Comparison of ENCODE assay signal across 8 cellular contexts in the genomic region with DNA sequence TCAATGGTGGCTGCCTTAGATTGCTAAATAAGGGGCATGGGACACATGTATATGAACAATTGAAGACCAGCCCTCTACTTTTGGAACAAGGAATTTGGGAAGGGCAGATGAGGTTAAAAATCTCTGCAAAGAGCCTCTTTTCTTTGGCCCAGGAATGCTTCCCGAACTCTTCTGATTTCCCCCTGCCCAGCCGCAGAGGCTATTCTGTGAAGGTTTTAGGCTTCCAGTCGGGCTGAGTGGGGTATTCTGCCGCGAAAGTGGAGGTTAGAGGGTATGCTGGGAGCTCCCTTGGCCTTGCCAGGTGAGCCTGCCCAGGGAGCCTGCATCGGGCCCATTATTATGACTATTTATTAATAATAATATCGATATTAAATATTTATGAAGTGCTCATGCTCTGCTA. TPM values are rescaled to one million over a fixed set of nuclear protein-coding genes. Genes with fewer than 3 reads are reported as not detected.
A peak's percentile ranks its signal among the peaks of the same experiment; 100 is the strongest.
DNase-seq lines count a peak whose midpoint lies in the region; ATAC-seq and TF ChIP-seq lines count a peak whose summit lies in the region.

No MANE protein-coding gene starts in this region.

- POLR2A ChIA-PET in Caco-2 (lab: Charles Lee) = interaction anchor here (0.6 to 2.6 kb wide), 5 partner anchors 22 to 187 kb away, joined by 4 to 39 read pairs (median 6); partner anchors contain the start of genes DAZAP2, LETMD1 and SMAGP

- TF ChIP-seq EP300 in esophagus muscularis mucosa (IDR thresholded peaks at IDR 0.05) = no peak

- intact Hi-C loops in Caco-2 (cut with micrococcal nuclease; ENCODE audit: unreplicated experiment) (no loop called here), esophagus muscularis mucosa (cut with DNase I) (loop anchor here (5.0 kb wide), 2 partner anchors 44 to 134 kb away; partner anchors contain the start of genes CSRNP2 and TFCP2), mucosa of descending colon (cut with DNase I, micrococcal nuclease) (no loop called here)

- TF ChIP-seq CTCF in Caco-2 (IDR thresholded peaks at IDR 0.05; ENCODE audit: insufficient read depth in 1 of 2, low read depth in 1 of 2, low read length in 1 of 2, severe bottlenecking in 1 of 2, unreplicated experiment in 1 of 2) (no peak), Peyer's patch (IDR thresholded peaks at IDR 0.05) (no peak), esophagus muscularis mucosa (IDR thresholded peaks at IDR 0.05) (no peak), progenitor cell of endocrine pancreas (IDR thresholded peaks at IDR 0.05; ENCODE audit: unreplicated experiment) (no peak), mucosa of descending colon (IDR thresholded peaks at IDR 0.05) (no peak)

- H3K4me1 Mint-ChIP-seq in Caco-2 (ENCODE audit: low read depth, unreplicated experiment) (peaks cover 12% of the 10 kb centered on the region), progenitor cell of endocrine pancreas (ENCODE audit: low read depth) (peaks cover 12% of the 10 kb centered on the region)

- peak overlapping the region; percentile 89 for H3K4me3 ChIP-seq in Caco-2 (ENCODE audit: low read depth, low read length)
- H3K4me3 ChIP-seq in Peyer's patch = peak overlapping the region; percentile 72 to 99 (median 87)
- H3K4me3 ChIP-seq in esophagus muscularis mucosa = peak overlapping the region; percentile 80 to 98 (median 96)
- no peak overlapping the region for H3K4me3 ChIP-seq in mucosa of descending colon

- H3K27ac ChIP-seq in Peyer's patch (peak overlapping the region; percentile 94 to 97 (median 96)), esophagus muscularis mucosa (replicated peaks in 1 of 4) (peak overlapping the region; percentile 97 to 100 (median 99))

- CTCF ChIA-PET in Caco-2 (lab: Charles Lee) = interaction anchor here (0.7 to 2.8 kb wide), 4 partner anchors 21 to 133 kb away, joined by 6 to 26 read pairs (median 8); partner anchors contain the start of genes CSRNP2 and DAZAP2

- ATAC-seq in mucosa of descending colon (no peak), HG03045 (IDR thresholded peaks at IDR 0.05; ENCODE audit: unreplicated experiment) (no peak)

- H3K27me3 Mint-ChIP-seq in Caco-2 (ENCODE audit: insufficient read depth, unreplicated experiment) = no peaks in the 10 kb centered on the region
- no peaks in the 10 kb centered on the region for H3K27me3 Mint-ChIP-seq in progenitor cell of endocrine pancreas

- no peaks in the 10 kb centered on the region for H3K36me3 Mint-ChIP-seq in Caco-2 (ENCODE audit: insufficient read depth, unreplicated experiment)
- no peaks in the 10 kb centered on the region for H3K36me3 Mint-ChIP-seq in progenitor cell of endocrine pancreas (ENCODE audit: insufficient read depth)

- TF ChIP-seq POLR2A in Peyer's patch (IDR thresholded peaks at IDR 0.05) = no peak
- no peak for TF ChIP-seq POLR2A in esophagus muscularis mucosa (IDR thresholded peaks at IDR 0.05; ENCODE audit: low read depth)

- no peaks in the 10 kb centered on the region for H3K27me3 ChIP-seq in Caco-2 (replicated peaks; ENCODE audit: control insufficient read depth, insufficient read depth, low read length)
- H3K27me3 ChIP-seq in Peyer's patch = no peaks in the 10 kb centered on the region
- H3K27me3 ChIP-seq in esophagus muscularis mucosa = no peaks in the 10 kb centered on the region

- H3K9me3 ChIP-seq in Caco-2 = no peaks in the 10 kb centered on the region
- no peaks in the 10 kb centered on the region for H3K9me3 ChIP-seq in Peyer's patch
- H3K9me3 ChIP-seq in esophagus muscularis mucosa = no peaks in the 10 kb centered on the region
- no peaks in the 10 kb centered on the region for H3K9me3 ChIP-seq in mucosa of descending colon

- H3K4me3 Mint-ChIP-seq in Caco-2 (ENCODE audit: unreplicated experiment) (peak overlapping the region; percentile 76), progenitor cell of endocrine pancreas (ENCODE audit: low read depth) (peak overlapping the region; percentile 76)

- BruUV-seq in Caco-2 (replicated peaks; lab: Mats Ljungman, UMichigan) = no TSS peak

- H3K27ac Mint-ChIP-seq in Caco-2 (ENCODE audit: unreplicated experiment) (no peak overlapping the region), progenitor cell of endocrine pancreas (peak overlapping the region; percentile 36)

- peaks cover 6% of the 10 kb centered on the region; the same call in 1 of the 2 replicates for H3K4me1 ChIP-seq in Caco-2
- H3K4me1 ChIP-seq in Peyer's patch = peaks cover 0 to 11% (median 5%) of the 10 kb centered on the region in 4 donors
- peaks cover 17 to 29% (median 24%) of the 10 kb centered on the region in 4 donors for H3K4me1 ChIP-seq in esophagus muscularis mucosa
- peaks cover 12% of the 10 kb centered on the region for H3K4me1 ChIP-seq in mucosa of descending colon (ENCODE audit: low read depth)

- H3K36me3 ChIP-seq in Caco-2 (ENCODE audit: control insufficient read depth, insufficient read depth, low read length) (no peaks in the 10 kb centered on the region; the same call in 1 of the 2 replicates), Peyer's patch (no peaks in the 10 kb centered on the region), esophagus muscularis mucosa (peaks cover 0 to 8% (median 2%) of the 10 kb centered on the region in 4 donors), mucosa of descending colon (ENCODE audit: low read depth) (no peaks in the 10 kb centered on the region)

- DNase-seq in Caco-2 (no peak), Peyer's patch (no peak), esophagus muscularis mucosa (ENCODE audit: extremely low spot score) (no peak), progenitor cell of endocrine pancreas (ENCODE audit: low spot score, unreplicated experiment) (no peak), mucosa of descending colon (no peak), NCI-H2227 (lab: John Stamatoyannopoulos, UW; ENCODE audit: unreplicated experiment) (no peak), EL (no peak)

- H3K9me3 Mint-ChIP-seq in Caco-2 (ENCODE audit: unreplicated experiment) (no peaks in the 10 kb centered on the region), progenitor cell of endocrine pancreas (ENCODE audit: low read depth) (no peaks in the 10 kb centered on the region)

- 37% methylated on average over 7 of the region's 7 CpGs for WGBS in esophagus muscularis mucosa

RNA-seq across cellular contexts. Expression of gene POU6F1, which starts 1.2 kb away (rescaled TPM):
- total RNA-seq in Caco-2 (2022) = 4.1 and 5.3 TPM in 2 replicates
- 10 to 100 TPM in 1 of 4 donors, 1 to 10 TPM in 3; 1.4 to 19.8 (median 6.6) TPM for total RNA-seq in Peyer's patch
- 10 to 100 TPM; 13.3 to 27.2 (median 16.9) TPM for total RNA-seq in esophagus muscularis mucosa
- 8.2 and 11.6 TPM in 2 replicates for total RNA-seq in progenitor cell of endocrine pancreas
- total RNA-seq in mucosa of descending colon = 10 to 100 TPM in 1 of 3 donors, 1 to 10 TPM in 2; 3.9 to 21.4 (median 5.1) TPM

RNA-seq across cellular contexts. Expression of gene DAZAP2, which starts 22.0 kb away (rescaled TPM):
- 84.9 and 100 TPM in 2 replicates for total RNA-seq in Caco-2 (2022)
- 100 to 1,000 TPM; 220 to 372 (median 284) TPM for total RNA-seq in Peyer's patch
- total RNA-seq in esophagus muscularis mucosa = 100 to 1,000 TPM; 247 to 451 (median 356) TPM
- total RNA-seq in progenitor cell of endocrine pancreas = 103 and 106 TPM in 2 replicates
- total RNA-seq in mucosa of descending colon = 100 to 1,000 TPM; 211 to 334 (median 329) TPM

RNA-seq across cellular contexts. Expression of gene TFCP2, which starts 43.7 kb away (rescaled TPM):
- 51.4 and 52.6 TPM in 2 replicates for total RNA-seq in Caco-2 (2022)
- total RNA-seq in Peyer's patch = 10 to 100 TPM; 14.9 to 35.5 (median 19.4) TPM
- 10 to 100 TPM; 11.3 to 16.2 (median 15.2) TPM for total RNA-seq in esophagus muscularis mucosa
- total RNA-seq in progenitor cell of endocrine pancreas = 40.0 and 44.2 TPM in 2 replicates
- 10 to 100 TPM; 28.3 to 31.4 (median 28.4) TPM for total RNA-seq in mucosa of descending colon

RNA-seq across cellular contexts. Expression of gene SMAGP, which starts 53.6 kb away (rescaled TPM):
- total RNA-seq in Caco-2 (2022) (95.1 and 108 TPM in 2 replicates), Peyer's patch (10 to 100 TPM; 23.1 to 42.9 (median 39.1) TPM), esophagus muscularis mucosa (1 to 10 TPM; 1.2 to 5.2 (median 4.0) TPM), progenitor cell of endocrine pancreas (9.1 and 11.0 TPM in 2 replicates), mucosa of descending colon (10 to 100 TPM; 35.0 to 88.6 (median 85.6) TPM)
